ENCODE assay signal across 20 cellular contexts in the genomic region with DNA sequence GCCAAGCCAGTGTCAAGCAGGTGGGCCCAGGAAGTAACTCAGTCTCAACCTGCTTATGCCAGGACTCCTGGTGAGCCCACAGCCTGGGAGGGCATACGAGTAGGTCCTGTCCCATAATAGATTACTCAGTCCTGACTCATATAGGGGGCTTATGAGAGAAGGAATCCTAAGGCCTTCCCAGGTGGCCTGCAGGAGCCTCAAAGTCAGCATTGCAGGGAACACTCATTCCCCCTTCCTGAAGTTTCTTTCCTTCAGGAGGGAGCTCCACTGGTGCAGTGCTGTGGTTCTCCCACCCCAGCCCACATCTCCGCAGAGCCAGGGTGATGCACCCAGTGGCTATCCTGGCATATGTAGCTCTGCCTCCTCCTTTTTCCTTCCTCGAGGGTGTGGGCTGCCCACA.
DNase-seq lines count a peak whose midpoint lies in the region; ATAC-seq, FAIRE-seq and TF ChIP-seq lines count a peak whose summit lies in the region.
"Had no signal": no experiment of that assay in that cellular context is flagged by ENCODE, and none has a peak within 500 bp of the region (broad histone marks: within the 10 kb centered on the region; RNA-seq: fewer than 3 reads in every experiment).

No MANE protein-coding gene starts in this region.

- H3K18ac ChIP-seq in H1 (ENCODE audit: extremely low read depth, low read length) (no peak overlapping the region), neuronal stem cell (ENCODE audit: low read length) (peak overlapping the region; percentile 90)

- H3K14ac ChIP-seq in H1 (ENCODE audit: insufficient read length) (no peak overlapping the region), neuronal stem cell (ENCODE audit: low read length) (peak overlapping the region; percentile 95)

- CTCF ChIA-PET in H1 (lab: Charles Lee; ENCODE audit: partially characterized antibody): interaction anchor here (0.6 to 1.3 kb wide), 5 partner anchors 17 to 1924 kb away, joined by 3 to 6 read pairs (median 3); no protein-coding TSS in a partner anchor

- FAIRE-seq in H1 (lab: Jason Lieb, UNC): no peak
- FAIRE-seq: G401.6, GM12878, HepG2 had no signal

- H3K36me3 ChIP-seq in CD4-positive, CD25-positive, alpha-beta regulatory T cell (ENCODE audit: control insufficient read depth, insufficient read depth, low read length): no peaks in the 10 kb centered on the region
- H3K36me3 ChIP-seq in H1 (ENCODE audit: control insufficient read depth in 2 of 4, insufficient read depth in 4 of 4, low read length in 3 of 4) (no peaks in the 10 kb centered on the region), neuronal stem cell (replicated peaks in 1 of 2; ENCODE audit: control insufficient read depth in 2 of 2, insufficient read depth in 2 of 2, low read length in 2 of 2) (no peaks in the 10 kb centered on the region)

- H2BK12ac ChIP-seq in H1 (ENCODE audit: low read depth, low read length) (peak overlapping the region; percentile 82; the same call in 1 of the 2 replicates), neuronal stem cell (ENCODE audit: low read length) (no peak overlapping the region)

- peak overlapping the region; percentile 39 for H3K4ac ChIP-seq in H1 (replicated peaks; ENCODE audit: insufficient read length, low read depth, low read length)
- no peak overlapping the region for H3K4ac ChIP-seq in neuronal stem cell (ENCODE audit: low read length)

- H4K8ac ChIP-seq in H1 (ENCODE audit: extremely low read depth, insufficient read depth, low read length) (no peak overlapping the region), neuronal stem cell (ENCODE audit: low read depth, low read length) (no peak overlapping the region)

- no peak overlapping the region for H3K4me2 ChIP-seq in H1 (ENCODE audit: insufficient read depth in 1 of 2, low read depth in 2 of 2, low read length in 2 of 2)
- no peak overlapping the region for H3K4me2 ChIP-seq in neuronal stem cell (ENCODE audit: insufficient read depth, low read length, poor library complexity, severe bottlenecking)

- H2AFZ ChIP-seq in H1 (ENCODE audit: low read length) (no peak overlapping the region), neuronal stem cell (ENCODE audit: low read length) (no peak overlapping the region)

- no peak overlapping the region for H2BK120ac ChIP-seq in H1 (replicated peaks; ENCODE audit: low read depth, low read length)
- H2BK120ac ChIP-seq in neuronal stem cell (ENCODE audit: low read depth, low read length): no peak overlapping the region

- H2AK5ac ChIP-seq in H1 (ENCODE audit: low read depth, low read length) (no peak overlapping the region; the same call in 1 of the 2 replicates), neuronal stem cell (ENCODE audit: low read depth, low read length) (peak overlapping the region; percentile 76)

- H3K4me1 Mint-ChIP-seq in CD4-positive, CD25-positive, alpha-beta regulatory T cell: peaks cover 0 to 5% (median 0%) of the 10 kb centered on the region in 4 donors

- TF ChIP-seq EP300 in H1 (IDR thresholded peaks at IDR 0.05; ENCODE audit: borderline replicate concordance in 1 of 2, low read depth in 2 of 2, low read length in 2 of 2): no peak

- no peak for ATAC-seq in CD4-positive, CD25-positive, alpha-beta regulatory T cell (ENCODE audit: low read depth in 2 of 2)
- ATAC-seq: GM12878, HepG2 had no signal

- no peak for DNase-seq in CD4-positive, CD25-positive, alpha-beta regulatory T cell
- DNase-seq in M059J (ENCODE audit: low read depth) (peak; percentile 42), H1 (ENCODE audit: low read depth in 1 of 2, low spot score in 2 of 2) (no peak), neuronal stem cell (ENCODE audit: low spot score) (no peak), DMS53 treated with DMSO at 0.1 percent for 48 hours (lab: John Stamatoyannopoulos, UW; ENCODE audit: unreplicated experiment) (no peak), ecto neural progenitor cell (ENCODE audit: low spot score) (no peak), epidermal melanocyte (ENCODE audit: insufficient read length, low spot score) (no peak)
- DNase-seq: 8988T, DMS153, Karpas-422, NCI-H1092 treated with DMSO at 0.1 percent for 48 hours, NCI-H1436, NCI-H1930, NCI-H446, NCI-H524 treated with DMSO at 0.1 percent for 48 hours, NCI-H774, Right ventricle myocardium superior had no signal

- H3K9me3 ChIP-seq in CD4-positive, CD25-positive, alpha-beta regulatory T cell (ENCODE audit: control insufficient read depth in 2 of 2, low read length in 2 of 2): no peaks in the 10 kb centered on the region
- no peaks in the 10 kb centered on the region for H3K9me3 ChIP-seq in H1 (ENCODE audit: insufficient read depth in 2 of 2, low read depth in 1 of 2, low read length in 1 of 2)
- H3K9me3 ChIP-seq in neuronal stem cell (replicated peaks in 1 of 2; ENCODE audit: control insufficient read depth in 2 of 2, insufficient read depth in 1 of 2, low read depth in 1 of 2, low read length in 2 of 2): no peaks in the 10 kb centered on the region

- peak overlapping the region in 2 of 3 donors; percentile 40 to 41 for H3K27ac Mint-ChIP-seq in CD4-positive, CD25-positive, alpha-beta regulatory T cell

- no peak overlapping the region for H3K56ac ChIP-seq in H1 (replicated peaks; ENCODE audit: insufficient read length, low read depth, low read length)

- H3K4me3 Mint-ChIP-seq in CD4-positive, CD25-positive, alpha-beta regulatory T cell: no peak overlapping the region

- H2BK5ac ChIP-seq in H1 (ENCODE audit: low read depth, low read length) (peak overlapping the region; percentile 47; the same call in 1 of the 2 replicates), neuronal stem cell (ENCODE audit: low read length) (peak overlapping the region; percentile 4)

- H3K23ac ChIP-seq in H1 (ENCODE audit: insufficient read length) (no peak overlapping the region), neuronal stem cell (ENCODE audit: low read depth, low read length, poor library complexity) (no peak overlapping the region)

- no peak overlapping the region for H4K5ac ChIP-seq in H1 (ENCODE audit: insufficient read length, low read depth, low read length)

- peaks cover 9% of the 10 kb centered on the region for H3K36me3 Mint-ChIP-seq in CD4-positive, CD25-positive, alpha-beta regulatory T cell

- no peaks in the 10 kb centered on the region for H3K79me2 ChIP-seq in H1 (ENCODE audit: control insufficient read depth in 1 of 2, insufficient read depth in 2 of 2, low read length in 2 of 2)

- H4K91ac ChIP-seq in H1 (replicated peaks; ENCODE audit: insufficient read length, low read length) (no peak overlapping the region), neuronal stem cell (ENCODE audit: low read depth, low read length, poor library complexity) (no peak overlapping the region)

- peaks cover 0 to 2% (median 0%) of the 10 kb centered on the region in 7 donors for H3K9me3 Mint-ChIP-seq in CD4-positive, CD25-positive, alpha-beta regulatory T cell

- H3K27me3 Mint-ChIP-seq in CD4-positive, CD25-positive, alpha-beta regulatory T cell: no peaks in the 10 kb centered on the region

- H3K4me1 ChIP-seq in CD4-positive, CD25-positive, alpha-beta regulatory T cell (ENCODE audit: control insufficient read depth, insufficient read depth, low read length, poor library complexity, severe bottlenecking): no peaks in the 10 kb centered on the region
- peaks cover 0 to 4% (median 0%) of the 10 kb centered on the region in 4 experiments; a peak in 2 of 7 replicates for H3K4me1 ChIP-seq in H1 (replicated peaks in 1 of 4; ENCODE audit: control insufficient read depth in 3 of 4, insufficient read depth in 4 of 4, low read length in 3 of 4)
- peaks cover 0 to 15% of the 10 kb centered on the region in 2 donors for H3K4me1 ChIP-seq in neuronal stem cell (ENCODE audit: control insufficient read depth in 2 of 2, insufficient read depth in 1 of 2, low read depth in 1 of 2, low read length in 2 of 2)

- TF ChIP-seq RAD21 in H1 (IDR thresholded peaks at IDR 0.05 in 1 of 2, conservative IDR thresholded peaks at IDR 0.05 in 1 of 2; ENCODE audit: low read depth in 2 of 2, low read length in 2 of 2): no peak

- POLR2A ChIA-PET in H1 (lab: Charles Lee; ENCODE audit: partially characterized antibody): no interaction called here

- no peak for TF ChIP-seq POLR2A in H1 (IDR thresholded peaks at IDR 0.05; ENCODE audit: control extremely low read depth in 1 of 2, low read depth in 2 of 2, low read length in 2 of 2)

- H3K27ac ChIP-seq in CD4-positive, CD25-positive, alpha-beta regulatory T cell (ENCODE audit: insufficient read depth, low read length, poor library complexity, severe bottlenecking): no peak overlapping the region
- H3K27ac ChIP-seq in H1 (ENCODE audit: low read depth, low read length) (no peak overlapping the region), neuronal stem cell (replicated peaks; ENCODE audit: low read length) (no peak overlapping the region)

- H3K9ac ChIP-seq in H1 (replicated peaks in 1 of 4; ENCODE audit: extremely low read depth in 1 of 4, low read depth in 3 of 4, low read length in 3 of 4) (no peak overlapping the region), neuronal stem cell (ENCODE audit: low read depth, low read length, poor library complexity) (no peak overlapping the region)

- H3K4me3 ChIP-seq in CD4-positive, CD25-positive, alpha-beta regulatory T cell (ENCODE audit: low read depth, low read length): no peak overlapping the region
- no peak overlapping the region for H3K4me3 ChIP-seq in H1 (ENCODE audit: extremely low read depth in 1 of 4, insufficient read depth in 2 of 4, low read depth in 3 of 4, low read length in 4 of 4)
- H3K4me3 ChIP-seq in neuronal stem cell (ENCODE audit: low read length in 2 of 2): no peak overlapping the region
- H3K4me3 ChIP-seq: GM12878 had no signal

- H3K27me3 ChIP-seq in CD4-positive, CD25-positive, alpha-beta regulatory T cell (ENCODE audit: control insufficient read depth, insufficient read depth, low read length): no peaks in the 10 kb centered on the region
- H3K27me3 ChIP-seq in H1 (replicated peaks in 1 of 4; ENCODE audit: control insufficient read depth in 3 of 4, extremely low read depth in 1 of 4, insufficient read depth in 3 of 4, low read length in 3 of 4): no peaks in the 10 kb centered on the region
- no peaks in the 10 kb centered on the region for H3K27me3 ChIP-seq in neuronal stem cell (ENCODE audit: control insufficient read depth in 3 of 3, insufficient read depth in 3 of 3, low read depth in 1 of 3, low read length in 3 of 3)

- no peak for TF ChIP-seq CTCF in H1 (IDR thresholded peaks at IDR 0.05; ENCODE audit: control extremely low read depth in 1 of 3, insufficient read depth in 1 of 3, low read depth in 1 of 3, low read length in 3 of 3)

- no peaks in the 10 kb centered on the region; the same call in 1 of the 2 replicates for H3K79me1 ChIP-seq in H1 (ENCODE audit: low read depth, low read length)
- H3K79me1 ChIP-seq in neuronal stem cell (ENCODE audit: low read depth, low read length): no peaks in the 10 kb centered on the region

- no peaks in the 10 kb centered on the region; the same call in 1 of the 2 replicates for H3K23me2 ChIP-seq in H1 (ENCODE audit: low read depth, low read length)

- H4K20me1 ChIP-seq in H1 (replicated peaks in 1 of 2; ENCODE audit: control insufficient read depth in 1 of 2, insufficient read depth in 2 of 2, low read length in 2 of 2): no peaks in the 10 kb centered on the region

- WGBS in H1 (ENCODE audit: extremely low coverage in 1 of 2, insufficient coverage in 1 of 2, insufficient read length in 1 of 2, insufficient replicate concordance in 2 of 2, low coverage in 1 of 2, low lambda C conversion rate in 2 of 2, missing lambda C conversion rate in 1 of 2), 2 experiments: 87% methylated on average over 3 of the region's 3 CpGs; no CpG with 5 or more reads in 1 of the 2 experiments
- WGBS in neuronal stem cell (ENCODE audit: extremely low coverage in 2 of 2, insufficient read length in 2 of 2, insufficient replicate concordance in 1 of 2), 2 donors: no CpG with 5 or more reads among the region's 3 CpGs

- H2BK20ac ChIP-seq in H1 (ENCODE audit: low read length): 0 out of 2 replicates have a peak overlapping the region, but pooled peaks have one; percentile 62

- H2BK15ac ChIP-seq in H1 (ENCODE audit: low read length) (no peak overlapping the region), neuronal stem cell (ENCODE audit: low read length) (peak overlapping the region; percentile 90)
